Comparison of ENCODE assay signal across 12 cellular contexts in the genomic region with DNA sequence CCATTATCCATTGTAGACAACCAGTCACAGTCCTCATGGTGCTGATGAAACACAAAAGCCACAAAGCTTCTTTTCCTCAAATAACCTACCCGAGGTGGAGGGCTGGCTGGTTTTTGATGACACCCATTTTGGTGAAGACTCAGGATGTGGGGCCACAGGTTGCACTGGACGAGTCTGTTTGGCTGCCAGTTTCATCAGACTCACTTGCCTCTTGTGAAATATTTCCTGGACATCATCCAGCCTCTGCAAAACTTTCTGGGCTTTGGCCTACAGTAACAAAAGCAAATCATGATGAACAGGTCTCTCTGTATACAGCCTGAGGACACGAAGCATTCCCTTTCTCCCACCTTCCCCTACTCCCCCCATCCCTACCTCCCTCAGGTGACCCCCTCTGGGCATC. TPM values are rescaled to one million over a fixed set of nuclear protein-coding genes. Genes with fewer than 3 reads are reported as not detected.
DNase-seq lines count a peak whose midpoint lies in the region; ATAC-seq and TF ChIP-seq lines count a peak whose summit lies in the region.
"Had no signal": no experiment of that assay in that cellular context is flagged by ENCODE, and none has a peak within 500 bp of the region (broad histone marks: within the 10 kb centered on the region; RNA-seq: fewer than 3 reads in every experiment).

No MANE protein-coding gene starts in this region.

- no peaks in the 10 kb centered on the region for H3K79me2 ChIP-seq in neural progenitor cell (ENCODE audit: low read depth)

- no peak overlapping the region for H3K4me3 ChIP-seq in neural progenitor cell

- DNase-seq in NK-92 treated with Interleukin-12 subunit alpha and Interleukin-12 subunit beta, amount 100 ng/mL, for 24 hours (lab: John Stamatoyannopoulos, UW): peak; percentile 51
- no peak for DNase-seq in NK-92 (lab: John Stamatoyannopoulos, UW; ENCODE audit: unreplicated experiment)
- DNase-seq in left cardiac atrium: no peak
- DNase-seq in type B pancreatic cell (ENCODE audit: extremely low spot score, unreplicated experiment): no peak
- DNase-seq in neural progenitor cell (ENCODE audit: low spot score): no peak
- no peak for DNase-seq in NCI-H526 (lab: John Stamatoyannopoulos, UW)
- DNase-seq: 8988T, Karpas-422, SHP77 treated with DMSO at 0.1 percent for 48 hours had no signal

- no peaks in the 10 kb centered on the region for H3F3A ChIP-seq in neural progenitor cell (ENCODE audit: low read depth)

- H3K27ac Mint-ChIP-seq in type B pancreatic cell (peak overlapping the region; percentile 66), neural progenitor cell (no peak overlapping the region)
- H3K27ac Mint-ChIP-seq: mesothelial cell of epicardium had no signal

- TF ChIP-seq CTCF in VCaP (conservative IDR thresholded peaks at IDR 0.05) (no peak), type B pancreatic cell (conservative IDR thresholded peaks at IDR 0.05) (no peak), neural progenitor cell (IDR thresholded peaks at IDR 0.05) (no peak)

- H4K20me1 ChIP-seq in neural progenitor cell (ENCODE audit: low read depth): no peaks in the 10 kb centered on the region

- H3K9me3 Mint-ChIP-seq in type B pancreatic cell (peaks cover 4% of the 10 kb centered on the region), neural progenitor cell (no peaks in the 10 kb centered on the region)

- peaks cover 19% of the 10 kb centered on the region for H3K4me1 Mint-ChIP-seq in type B pancreatic cell (ENCODE audit: unreplicated experiment)
- peaks cover 17% of the 10 kb centered on the region for H3K4me1 Mint-ChIP-seq in neural progenitor cell

- H3K27me3 Mint-ChIP-seq in type B pancreatic cell (no peaks in the 10 kb centered on the region), neural progenitor cell (ENCODE audit: insufficient read depth, low read depth) (peaks cover 2% of the 10 kb centered on the region)

- peak overlapping the region; percentile 77 for H3K27ac ChIP-seq in VCaP
- no peak overlapping the region for H3K27ac ChIP-seq in neural progenitor cell

- H3K4me1 ChIP-seq in neural progenitor cell: peaks cover 5% of the 10 kb centered on the region

- H3K4me2 ChIP-seq in neural progenitor cell: no peak overlapping the region

- no peak overlapping the region for H3K9ac ChIP-seq in neural progenitor cell

- H3K36me3 Mint-ChIP-seq in type B pancreatic cell (no peaks in the 10 kb centered on the region), neural progenitor cell (no peaks in the 10 kb centered on the region)

- H3K36me3 ChIP-seq in neural progenitor cell: no peaks in the 10 kb centered on the region

- H3K9me3 ChIP-seq in neural progenitor cell (ENCODE audit: low read depth): no peaks in the 10 kb centered on the region

- H3K4me3 Mint-ChIP-seq in type B pancreatic cell: no peak overlapping the region
- H3K4me3 Mint-ChIP-seq in neural progenitor cell: no peak overlapping the region
- H3K4me3 Mint-ChIP-seq: mesothelial cell of epicardium had no signal

- intact Hi-C loops in left cardiac atrium (cut with DNase I): no loop called here

- no peaks in the 10 kb centered on the region for H3K27me3 ChIP-seq in neural progenitor cell

- ATAC-seq in left cardiac atrium (peak; percentile 67 to 71), GM18498 (IDR thresholded peaks at IDR 0.05; ENCODE audit: unreplicated experiment) (no peak)

- H2AFZ ChIP-seq in neural progenitor cell (replicated peaks): no peak overlapping the region

RNA-seq across cellular contexts. Expression of a gene that starts 42.2 kb away (rescaled TPM):
- total RNA-seq in left cardiac atrium: 1 to 10 TPM; 2.6 to 5.2 TPM
- total RNA-seq in type B pancreatic cell (ENCODE audit: low replicate concordance): 28.7 and 37.0 TPM in 2 replicates
- total RNA-seq in neural progenitor cell (ENCODE audit: low replicate concordance): 9.0 and 14.1 TPM in 2 replicates
